In genomic region chr7:150799741-150800575, GRCh38 we compare ENCODE assay signal across 8 cellular contexts. TPM values are rescaled to one million over a fixed set of nuclear protein-coding genes. Genes with fewer than 3 reads are reported as not detected.
DNase-seq lines count a peak whose midpoint lies in the region; ATAC-seq and TF ChIP-seq lines count a peak whose summit lies in the region.

TSS of gene TMEM176B (minus strand) at chr7:150800364. CDS start at chr7:150796569, 3,795 bp downstream.

- ATAC-seq in psoas muscle (peak; percentile 42 to 77 (median 58)), HG02763 (IDR thresholded peaks at IDR 0.05; ENCODE audit: unreplicated experiment) (no peak), GM18868 (IDR thresholded peaks at IDR 0.05; ENCODE audit: unreplicated experiment) (no peak)

- H3K36me3 ChIP-seq in psoas muscle (ENCODE audit: insufficient read depth in 1 of 2, low read depth in 1 of 2) = no peaks in the 10 kb centered on the region
- H3K36me3 ChIP-seq in BE2C = no peaks in the 10 kb centered on the region

- POLR2A ChIA-PET in activated CD4-positive, alpha-beta memory T cell treated with anti-CD3 and anti-CD28 coated beads, Interleukin-2, amount 10 ng/mL, durations not matched to agents 7 days and 5 days (lab: Charles Lee) = no interaction called here

- H3K27me3 ChIP-seq in psoas muscle (ENCODE audit: insufficient read depth in 3 of 3, low read length in 2 of 3) = peaks cover 0 to 62% (median 4%) of the 10 kb centered on the region in 3 donors
- H3K27me3 ChIP-seq in BE2C = no peaks in the 10 kb centered on the region

- peak within 1 kb of the TSS; percentile 23 for H3K4me3 Mint-ChIP-seq in activated CD4-positive, alpha-beta memory T cell treated with anti-CD3 and anti-CD28 coated beads, Interleukin-2, amount 10 ng/mL, durations not matched to agents 7 days and 5 days

- peaks cover 10% of the 10 kb centered on the region for H3K4me1 Mint-ChIP-seq in activated CD4-positive, alpha-beta memory T cell treated with anti-CD3 and anti-CD28 coated beads, Interleukin-2, amount 10 ng/mL, durations not matched to agents 7 days and 5 days

- no peaks in the 10 kb centered on the region for H3K4me1 ChIP-seq in psoas muscle
- H3K4me1 ChIP-seq in BE2C = no peaks in the 10 kb centered on the region

- CTCF ChIA-PET in activated CD4-positive, alpha-beta memory T cell treated with anti-CD3 and anti-CD28 coated beads, Interleukin-2, amount 10 ng/mL, durations not matched to agents 7 days and 5 days (lab: Charles Lee) = no interaction called here

- 7 to 13% (median 8%) methylated on average over 56 to 74 of the region's 74 CpGs for WGBS in psoas muscle, 3 donors

- no peak within 1 kb of the TSS for H3K27ac Mint-ChIP-seq in activated CD4-positive, alpha-beta memory T cell treated with anti-CD3 and anti-CD28 coated beads, Interleukin-2, amount 10 ng/mL, durations not matched to agents 7 days and 5 days

- peak within 1 kb of the TSS; percentile 61 for H3K4me3 ChIP-seq in psoas muscle
- no peak within 1 kb of the TSS for H3K4me3 ChIP-seq in BE2C (ENCODE audit: low read depth, low read length)

- no peaks in the 10 kb centered on the region for H3K9me3 ChIP-seq in psoas muscle
- H3K9me3 ChIP-seq in BE2C = no peaks in the 10 kb centered on the region; the same call in 1 of the 2 replicates

- TF ChIP-seq CTCF in psoas muscle (IDR thresholded peaks at IDR 0.05) (no peak), BE2C (IDR thresholded peaks at IDR 0.05; ENCODE audit: low read depth, low read length) (no peak)

- H3K9me3 Mint-ChIP-seq in activated CD4-positive, alpha-beta memory T cell treated with anti-CD3 and anti-CD28 coated beads, Interleukin-2, amount 10 ng/mL, durations not matched to agents 7 days and 5 days = no peaks in the 10 kb centered on the region

- H3K36me3 Mint-ChIP-seq in activated CD4-positive, alpha-beta memory T cell treated with anti-CD3 and anti-CD28 coated beads, Interleukin-2, amount 10 ng/mL, durations not matched to agents 7 days and 5 days (ENCODE audit: low read depth) = no peaks in the 10 kb centered on the region

- intact Hi-C loops in psoas muscle (cut with DNase I) = no loop called here

- H3K27me3 Mint-ChIP-seq in activated CD4-positive, alpha-beta memory T cell treated with anti-CD3 and anti-CD28 coated beads, Interleukin-2, amount 10 ng/mL, durations not matched to agents 7 days and 5 days = peaks cover 50% of the 10 kb centered on the region

- H3K27ac ChIP-seq in psoas muscle = no peak within 1 kb of the TSS

- peak; percentile 19 for DNase-seq in ELF-1 (ENCODE audit: low read depth, low spot score)
- DNase-seq in activated CD4-positive, alpha-beta memory T cell treated with anti-CD3 and anti-CD28 coated beads, Interleukin-2, amount 10 ng/mL, durations not matched to agents 7 days and 5 days = no peak
- DNase-seq in hypothalamus (lab: John Stamatoyannopoulos, UW) = peak in 26 of 51 donors; percentile 4 to 78 (median 36)
- peak; percentile 69 to 79 for DNase-seq in psoas muscle
- DNase-seq in Ammon's horn (ENCODE audit: low spot score) = no peak
- DNase-seq in BE2C = no peak

RNA-seq across cellular contexts. Expression of gene TMEM176B, which starts in this region (rescaled TPM):
- not detected for total RNA-seq in activated CD4-positive, alpha-beta memory T cell treated with anti-CD3 and anti-CD28 coated beads, Interleukin-2, amount 10 ng/mL, durations not matched to agents 7 days and 5 days
- 10 to 100 TPM in 1 of 4 donors, 1 to 10 TPM in 3; 3.4 to 15.9 (median 4.9) TPM for total RNA-seq in psoas muscle
- 1 to 10 TPM; 2.2 to 5.6 (median 3.9) TPM for polyA plus RNA-seq in psoas muscle
- 4.0 TPM for polyA plus RNA-seq in BE2C (2012; ENCODE audit: insufficient read depth, insufficient read length, low read depth)

Comparison
In these comparisons a context has a peak if more than half of its experiments do, and no peak if none do; other contexts are left out.
1. RNA of gene TMEM176B (total RNA-seq): 3.4 to 15.9 TPM in psoas muscle; not detected in activated CD4-positive, alpha-beta memory T cell treated with anti-CD3 and anti-CD28 coated beads, Interleukin-2, amount 10 ng/mL, durations not matched to agents 7 days and 5 days; every median in the first group is over 4 times any median in the second.
2. DNase-seq: peak in ELF-1 (single experiment), hypothalamus (26 of 51) and psoas muscle (2 of 2); none in activated CD4-positive, alpha-beta memory T cell treated with anti-CD3 and anti-CD28 coated beads, Interleukin-2, amount 10 ng/mL, durations not matched to agents 7 days and 5 days (single experiment), Ammon's horn (single experiment) and BE2C (single experiment).
3. ATAC-seq: peak in psoas muscle (4 of 4); none in HG02763 (single experiment) and GM18868 (single experiment).